ENCODE assay signal across 10 cellular contexts in the genomic region with DNA sequence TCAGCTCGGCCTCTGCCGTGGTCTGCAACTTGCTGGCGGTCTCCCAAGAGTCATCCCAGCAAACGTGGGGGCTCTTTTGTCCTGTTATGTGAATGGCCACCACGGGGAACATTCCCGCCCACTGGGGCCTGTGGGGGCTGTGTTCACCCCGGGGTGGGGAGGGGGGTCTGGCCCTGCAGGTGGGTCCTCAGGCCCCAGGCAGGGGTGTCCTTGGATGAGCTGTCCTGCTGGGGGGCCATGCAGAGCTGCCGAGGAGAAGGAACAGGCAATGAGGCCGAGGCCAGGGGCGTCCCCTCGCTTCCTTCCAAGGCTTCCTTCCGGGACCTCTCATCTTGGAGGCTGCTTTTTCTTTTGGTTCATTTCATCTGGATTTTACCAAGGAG. TPM values are rescaled to one million over a fixed set of nuclear protein-coding genes. Genes with fewer than 3 reads are reported as not detected.
A peak's percentile ranks its signal among the peaks of the same experiment; 100 is the strongest.
DNase-seq lines count a peak whose midpoint lies in the region; ATAC-seq and TF ChIP-seq lines count a peak whose summit lies in the region.
"Had no signal": no experiment of that assay in that cellular context is flagged by ENCODE, and none has a peak within 500 bp of the region (broad histone marks: within the 10 kb centered on the region; RNA-seq: fewer than 3 reads in every experiment).

No MANE protein-coding gene starts in this region.

- H3K4me1 ChIP-seq in MM.1S (ENCODE audit: low read length) (0 out of 2 replicates have a peak, but pooled peaks cover 3% of the 10 kb centered on the region), esophagus muscularis mucosa (peaks cover 10 to 30% (median 23%) of the 10 kb centered on the region in 4 donors), BE2C (no peaks in the 10 kb centered on the region; the same call in 1 of the 2 replicates)

- 54% methylated on average over 11 of the region's 12 CpGs for WGBS in esophagus muscularis mucosa

- no peaks in the 10 kb centered on the region for H3K79me2 ChIP-seq in MM.1S (ENCODE audit: low read length)

- H3K4me1 Mint-ChIP-seq in osteocyte (ENCODE audit: unreplicated experiment): peaks cover 32% of the 10 kb centered on the region

- H3K9me3 ChIP-seq in MM.1S (replicated peaks; ENCODE audit: insufficient read depth, low read length): no peaks in the 10 kb centered on the region
- no peaks in the 10 kb centered on the region for H3K9me3 ChIP-seq in esophagus muscularis mucosa
- no peaks in the 10 kb centered on the region for H3K9me3 ChIP-seq in BE2C

- no peak for DNase-seq in AG09309 (ENCODE audit: low read depth)
- DNase-seq in MM.1S: no peak
- DNase-seq in esophagus muscularis mucosa (ENCODE audit: extremely low spot score): no peak
- DNase-seq in osteocyte (ENCODE audit: extremely low spot score, unreplicated experiment): peak; percentile 75
- DNase-seq in DMS114 treated with DMSO at 0.1 percent for 48 hours (lab: John Stamatoyannopoulos, UW; ENCODE audit: unreplicated experiment): no peak
- no peak for DNase-seq in dedifferentiated amniotic fluid mesenchymal stem cell (ENCODE audit: extremely low spot score)
- no peak for DNase-seq in BE2C
- DNase-seq: NCI-H1694 treated with DMSO at 0.1 percent for 48 hours had no signal

- H3K27ac ChIP-seq in MM.1S (ENCODE audit: low read length) (no peak overlapping the region), esophagus muscularis mucosa (replicated peaks in 1 of 4) (peak overlapping the region in 3 of 4 donors; percentile 29 to 43 (median 35))

- H3K36me3 ChIP-seq in MM.1S (replicated peaks; ENCODE audit: insufficient read depth, low read length): no peaks in the 10 kb centered on the region
- no peaks in the 10 kb centered on the region for H3K36me3 ChIP-seq in esophagus muscularis mucosa
- no peaks in the 10 kb centered on the region for H3K36me3 ChIP-seq in BE2C

- no peaks in the 10 kb centered on the region for H3K9me2 ChIP-seq in MM.1S (replicated peaks; ENCODE audit: insufficient read depth, low read length)

- peak overlapping the region; percentile 29; the same call in 1 of the 2 replicates for H3K4me3 ChIP-seq in AG09309 (ENCODE audit: control insufficient read depth, low read depth, low read length)
- H3K4me3 ChIP-seq in MM.1S (ENCODE audit: low read length): peak overlapping the region; percentile 46
- H3K4me3 ChIP-seq in esophagus muscularis mucosa: peak overlapping the region; percentile 10 to 44 (median 10)
- no peak overlapping the region for H3K4me3 ChIP-seq in BE2C (ENCODE audit: low read depth, low read length)

- intact Hi-C loops in esophagus muscularis mucosa (cut with DNase I): loop anchor here (2.0 to 10.0 kb wide), 3 partner anchors 576 to 1570 kb away; no protein-coding TSS in a partner anchor

- no peak for TF ChIP-seq CTCF in AG09309 (IDR thresholded peaks at IDR 0.05; ENCODE audit: control insufficient read depth, insufficient read depth, low read depth, low read length, missing control alignments)
- TF ChIP-seq CTCF in MM.1S (IDR thresholded peaks at IDR 0.05; ENCODE audit: low read length): no peak
- TF ChIP-seq CTCF in esophagus muscularis mucosa (IDR thresholded peaks at IDR 0.05): no peak
- no peak for TF ChIP-seq CTCF in osteocyte (IDR thresholded peaks at IDR 0.05)
- no peak for TF ChIP-seq CTCF in BE2C (IDR thresholded peaks at IDR 0.05; ENCODE audit: low read depth, low read length)

- H3K4me3 Mint-ChIP-seq in osteocyte (ENCODE audit: unreplicated experiment): no peak overlapping the region

- peak overlapping the region; percentile 86 for H2AFZ ChIP-seq in MM.1S (ENCODE audit: low read length)

- no peak for TF ChIP-seq EP300 in esophagus muscularis mucosa (IDR thresholded peaks at IDR 0.05)

- no peaks in the 10 kb centered on the region for H3K9me3 Mint-ChIP-seq in osteocyte (ENCODE audit: unreplicated experiment)
- H3K9me3 Mint-ChIP-seq: activated T-cell treated with anti-CD3 and anti-CD28 coated beads, Interleukin-2, amount 50 U/mL, for 24 hours had no signal

- no peaks in the 10 kb centered on the region for H4K20me1 ChIP-seq in MM.1S (ENCODE audit: insufficient read depth, low read length)

- H3K4me2 ChIP-seq in MM.1S (ENCODE audit: low read depth, low read length): peak overlapping the region; percentile 79

- H3K9ac ChIP-seq in MM.1S (ENCODE audit: low read length): peak overlapping the region; percentile 22; the same call in 1 of the 2 replicates

- no peak for TF ChIP-seq POLR2A in esophagus muscularis mucosa (IDR thresholded peaks at IDR 0.05; ENCODE audit: low read depth)

- H3K27me3 ChIP-seq in MM.1S (replicated peaks; ENCODE audit: insufficient read depth, low read length): no peaks in the 10 kb centered on the region
- peaks cover 0 to 3% (median 0%) of the 10 kb centered on the region in 4 donors for H3K27me3 ChIP-seq in esophagus muscularis mucosa
- H3K27me3 ChIP-seq in BE2C: peaks cover 13% of the 10 kb centered on the region; the same call in 1 of the 2 replicates

- no peaks in the 10 kb centered on the region for H3K27me3 Mint-ChIP-seq in osteocyte (ENCODE audit: unreplicated experiment)

- H3K27ac Mint-ChIP-seq in osteocyte (ENCODE audit: unreplicated experiment): peak overlapping the region; percentile 50

- no peaks in the 10 kb centered on the region for H3F3A ChIP-seq in MM.1S (ENCODE audit: insufficient read depth, low read length)

- ATAC-seq in HG03521 (IDR thresholded peaks at IDR 0.05; ENCODE audit: unreplicated experiment): no peak

- no peaks in the 10 kb centered on the region for H3K36me3 Mint-ChIP-seq in osteocyte (ENCODE audit: unreplicated experiment)

RNA-seq across cellular contexts. Expression of a gene that starts 24.4 kb away (rescaled TPM):
- total RNA-seq in esophagus muscularis mucosa (100 to 1,000 TPM in 1 of 4 donors, 10 to 100 TPM in 3; 75.5 to 103 (median 84.9) TPM), osteocyte (76.5 and 78.7 TPM in 2 replicates)
- 40.5 TPM for polyA plus RNA-seq in BE2C (2012; ENCODE audit: insufficient read depth, insufficient read length, low read depth)
